8 cellular contexts compared by ENCODE assay signal in the genomic region with DNA sequence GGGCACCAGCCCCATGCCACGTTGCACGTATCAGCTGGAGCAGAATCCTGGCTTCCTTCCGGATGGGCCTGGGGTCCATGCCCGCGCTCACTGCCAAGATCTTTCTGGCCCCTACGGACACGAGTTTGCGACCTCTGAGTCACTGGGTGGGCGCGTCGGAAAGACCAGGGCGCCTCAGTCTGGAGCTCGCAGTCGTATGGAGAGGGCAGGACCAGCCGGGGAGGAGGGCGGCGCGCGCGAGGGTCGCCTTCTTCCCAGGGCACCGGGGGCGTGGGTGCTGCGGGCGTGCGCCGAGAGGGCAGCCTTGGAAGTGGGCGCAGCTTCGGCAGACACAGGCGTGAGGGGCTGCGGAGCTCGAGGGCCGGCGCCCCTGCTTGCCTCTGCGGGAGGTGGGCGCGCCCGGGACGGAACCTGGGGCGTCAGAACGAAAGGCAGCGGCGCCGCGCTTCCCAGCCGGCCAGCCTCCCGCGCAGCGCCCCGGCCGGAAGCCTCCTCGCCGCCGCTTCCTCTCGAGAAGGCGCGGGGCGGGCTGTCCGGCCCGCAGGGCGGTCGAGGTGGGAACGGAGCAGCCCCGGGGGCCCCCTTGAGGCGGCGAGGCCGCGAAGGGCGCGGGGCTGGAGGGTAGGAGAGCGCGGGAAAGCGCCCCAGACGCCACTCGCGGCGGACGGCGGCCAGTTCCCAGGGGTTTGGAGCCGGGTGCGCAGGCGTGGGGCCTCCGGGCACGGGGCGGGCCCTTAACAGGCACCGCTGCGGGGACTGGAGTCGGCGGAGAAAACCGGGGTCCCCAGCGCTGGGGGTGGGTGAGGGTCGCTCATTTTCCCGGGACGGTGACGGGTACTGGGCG. TPM values are rescaled to one million over a fixed set of nuclear protein-coding genes. Genes with fewer than 3 reads are reported as not detected.
DNase-seq lines count a peak whose midpoint lies in the region; ATAC-seq, FAIRE-seq and TF ChIP-seq lines count a peak whose summit lies in the region.

Gene ARL6IP4 (plus strand): TSS at position 490 of the 844 bp plus-strand sequence. CDS start 459 bp downstream, outside the sequence.

- DNase-seq in D721Med (ENCODE audit: insufficient read length, low spot score) = peak; percentile 75
- DNase-seq in Jurkat, Clone E6-1 (ENCODE audit: low read depth, low spot score) = peak; percentile 36
- DNase-seq in SW480 (ENCODE audit: low spot score) = peak; percentile 43
- peak in 4 of 7 donors; percentile 54 to 60 (median 58) for DNase-seq in adrenal gland
- peak; percentile 53 to 72 for DNase-seq in heart right ventricle
- DNase-seq in progenitor cell of endocrine pancreas (ENCODE audit: low spot score, unreplicated experiment) = peak; percentile 37
- DNase-seq in urothelium cell line (ENCODE audit: low spot score) = peak; percentile 88

- peak within 1 kb of the TSS; percentile 83 for H3K4me3 ChIP-seq in Jurkat, Clone E6-1 (ENCODE audit: low read length)
- H3K4me3 ChIP-seq in adrenal gland = peak within 1 kb of the TSS; percentile 37 to 83 (median 64)
- H3K4me3 ChIP-seq in heart right ventricle = peak within 1 kb of the TSS; percentile 76 to 100 (median 92)

- H3K4me1 Mint-ChIP-seq in progenitor cell of endocrine pancreas (ENCODE audit: low read depth) = peaks cover 21% of the 10 kb centered on the region

- peak; percentile 80 for ATAC-seq in GM19468 (IDR thresholded peaks at IDR 0.05; ENCODE audit: extremely low read depth, unreplicated experiment)
- ATAC-seq in heart right ventricle = peak; percentile 64 to 86 (median 74)

- no peaks in the 10 kb centered on the region for H3K27me3 ChIP-seq in adrenal gland
- no peaks in the 10 kb centered on the region for H3K27me3 ChIP-seq in heart right ventricle

- TF ChIP-seq POLR2A in adrenal gland (IDR thresholded peaks at IDR 0.05) = peak in 1 of 2 donors; percentile 69

- FAIRE-seq in D721Med (lab: Jason Lieb, UNC) (no peak), urothelium cell line (lab: Jason Lieb, UNC) (no peak)

- H3K27ac Mint-ChIP-seq in progenitor cell of endocrine pancreas = peak within 1 kb of the TSS; percentile 95

- H3K4me3 Mint-ChIP-seq in progenitor cell of endocrine pancreas (ENCODE audit: low read depth) = peak within 1 kb of the TSS; percentile 85

- WGBS in adrenal gland, 4 donors = 0 to 1% (median 0%) methylated on average over 30 to 96 of the region's 96 CpGs
- 0 to 1% methylated on average over 73 to 96 of the region's 96 CpGs for WGBS in heart right ventricle, 2 donors

- H3K27ac ChIP-seq in adrenal gland (peak within 1 kb of the TSS; percentile 17 to 90 (median 79)), heart right ventricle (peak within 1 kb of the TSS; percentile 82 to 98 (median 92))

- TF ChIP-seq CTCF in D721Med (IDR thresholded peaks at IDR 0.05; ENCODE audit: insufficient read depth, missing control alignments) = no peak
- no peak for TF ChIP-seq CTCF in adrenal gland (IDR thresholded peaks at IDR 0.05)
- TF ChIP-seq CTCF in heart right ventricle (IDR thresholded peaks at IDR 0.05) = peak in 1 of 9 donors; percentile 26
- TF ChIP-seq CTCF in progenitor cell of endocrine pancreas (IDR thresholded peaks at IDR 0.05; ENCODE audit: unreplicated experiment) = peak; percentile 37

- no peaks in the 10 kb centered on the region for H3K27me3 Mint-ChIP-seq in progenitor cell of endocrine pancreas

- H3K4me1 ChIP-seq in adrenal gland (replicated peaks in 1 of 2) = peaks cover 54 to 77% of the 10 kb centered on the region in 2 donors
- H3K4me1 ChIP-seq in heart right ventricle = peaks cover 36 to 87% (median 71%) of the 10 kb centered on the region in 9 donors

- H3K36me3 ChIP-seq in adrenal gland (replicated peaks in 1 of 2) = peaks cover 0 to 5% of the 10 kb centered on the region in 2 donors
- peaks cover 0 to 47% (median 0%) of the 10 kb centered on the region in 9 donors for H3K36me3 ChIP-seq in heart right ventricle

- intact Hi-C loops in adrenal gland (cut with DNase I) = loop anchor here in 1 of 2 donors (5.0 kb wide), 2 partner anchors 172 to 257 kb away; partner anchors contain the start of gene PITPNM2
- intact Hi-C loops in heart right ventricle (cut with DNase I) = loop anchor here (2.0 to 10.0 kb wide), 7 partner anchors 164 to 257 kb away; partner anchors contain the start of genes PITPNM2 (in 5 of the 10), MPHOSPH9 (in 4 of the 10) and MTRFR (in 4 of the 10)

- no peaks in the 10 kb centered on the region for H3K9me3 Mint-ChIP-seq in progenitor cell of endocrine pancreas (ENCODE audit: low read depth)

- no peaks in the 10 kb centered on the region for H3K36me3 Mint-ChIP-seq in progenitor cell of endocrine pancreas (ENCODE audit: insufficient read depth)

- no peaks in the 10 kb centered on the region for H3K9me3 ChIP-seq in adrenal gland (replicated peaks in 1 of 3)
- no peaks in the 10 kb centered on the region for H3K9me3 ChIP-seq in heart right ventricle

RNA-seq across cellular contexts. Expression of gene ARL6IP4, which starts in this region (rescaled TPM):
- polyA plus RNA-seq in Jurkat, Clone E6-1 (2012; ENCODE audit: insufficient read depth, insufficient read length) = 262 TPM
- total RNA-seq in adrenal gland (100 to 1,000 TPM; 192 to 384 (median 284) TPM), heart right ventricle (100 to 1,000 TPM; 125 to 161 (median 137) TPM), progenitor cell of endocrine pancreas (122 and 127 TPM in 2 replicates)
- polyA plus RNA-seq in adrenal gland (100 to 1,000 TPM; 198 to 709 (median 531) TPM), heart right ventricle (100 to 1,000 TPM; 226 to 319 TPM)

Comparison
In these comparisons a context has a peak if more than half of its experiments do, and no peak if none do; other contexts are left out.
1. Peak in every context shown above with its lines: DNase-seq, ATAC-seq, H3K4me3 ChIP-seq and H3K27ac ChIP-seq.
2. DNase-seq: peak in every context shown above with its lines; median percentile 88 in urothelium cell line; 75 in D721Med; 62 in heart right ventricle; 58 in adrenal gland; 43 in SW480; 37 in progenitor cell of endocrine pancreas; 36 in Jurkat, Clone E6-1.